Comparison of ENCODE assay signal across 17 cellular contexts in genomic region chr14:77313374-77313773, GRCh38. TPM values are rescaled to one million over a fixed set of nuclear protein-coding genes. Genes with fewer than 3 reads are reported as not detected.
A peak's percentile ranks its signal among the peaks of the same experiment; 100 is the strongest.
DNase-seq lines count a peak whose midpoint lies in the region; ATAC-seq, FAIRE-seq and TF ChIP-seq lines count a peak whose summit lies in the region.
"Had no signal": no experiment of that assay in that cellular context is flagged by ENCODE, and none has a peak within 500 bp of the region (broad histone marks: within the 10 kb centered on the region; RNA-seq: fewer than 3 reads in every experiment).

No MANE protein-coding gene starts in this region.

- H3K36me3 Mint-ChIP-seq in Caco-2 (ENCODE audit: insufficient read depth, unreplicated experiment): no peaks in the 10 kb centered on the region
- H3K36me3 Mint-ChIP-seq in WTC11: no peaks in the 10 kb centered on the region

- H3K9me3 Mint-ChIP-seq in Caco-2 (ENCODE audit: unreplicated experiment): no peaks in the 10 kb centered on the region
- no peaks in the 10 kb centered on the region for H3K9me3 Mint-ChIP-seq in WTC11
- H3K9me3 Mint-ChIP-seq: activated CD8-positive, alpha-beta T cell treated with anti-CD3 and anti-CD28 coated beads for 36 hours had no signal

- H3K27me3 ChIP-seq in Caco-2 (replicated peaks; ENCODE audit: control insufficient read depth, insufficient read depth, low read length) (no peaks in the 10 kb centered on the region), skeletal muscle tissue (ENCODE audit: control insufficient read depth in 3 of 3, insufficient read depth in 3 of 3, low read length in 3 of 3) (no peaks in the 10 kb centered on the region), SJCRH30 (no peaks in the 10 kb centered on the region)
- H3K27me3 ChIP-seq: upper lobe of left lung had no signal

- no peak overlapping the region for H3K4me3 Mint-ChIP-seq in Caco-2 (ENCODE audit: unreplicated experiment)
- H3K4me3 Mint-ChIP-seq in WTC11: no peak overlapping the region
- H3K4me3 Mint-ChIP-seq: activated CD8-positive, alpha-beta T cell treated with anti-CD3 and anti-CD28 coated beads for 36 hours had no signal

- H3K4me1 Mint-ChIP-seq in Caco-2 (ENCODE audit: low read depth, unreplicated experiment) (peaks cover 9% of the 10 kb centered on the region), WTC11 (peaks cover 34% of the 10 kb centered on the region)

- H3K4me3 ChIP-seq in Caco-2 (ENCODE audit: low read depth, low read length) (no peak overlapping the region), fibroblast of villous mesenchyme (ENCODE audit: low read depth, low read length) (no peak overlapping the region), skeletal muscle tissue (ENCODE audit: low read length in 3 of 3) (no peak overlapping the region), SJCRH30 (no peak overlapping the region)
- H3K4me3 ChIP-seq: mucosa of descending colon, SK-N-MC, upper lobe of left lung had no signal

- H3K9ac ChIP-seq in skeletal muscle tissue (ENCODE audit: low read depth in 1 of 3, low read length in 3 of 3): no peak overlapping the region

- intact Hi-C loops in Caco-2 (cut with micrococcal nuclease; ENCODE audit: unreplicated experiment): no loop called here

- no TSS peak for BruUV-seq in Caco-2 (replicated peaks; lab: Mats Ljungman, UMichigan)

- FAIRE-seq in frontal cortex (lab: Jason Lieb, UNC): no peak
- FAIRE-seq: GM12891, HepG2, islet of Langerhans, TTC549 had no signal

- ATAC-seq in WTC11 (no peak), HG03565 (IDR thresholded peaks at IDR 0.05; ENCODE audit: unreplicated experiment) (no peak), GM21390 (IDR thresholded peaks at IDR 0.05; ENCODE audit: unreplicated experiment) (no peak)
- ATAC-seq: activated CD8-positive, alpha-beta T cell treated with anti-CD3 and anti-CD28 coated beads for 36 hours; HepG2 had no signal

- H3K27ac ChIP-seq in skeletal muscle tissue (ENCODE audit: low read depth, low read length) (peak overlapping the region; percentile 59), SJCRH30 (no peak overlapping the region)
- H3K27ac ChIP-seq: SK-N-MC, upper lobe of left lung had no signal

- no peak for DNase-seq in Caco-2
- DNase-seq in WTC11 (ENCODE audit: low spot score): no peak
- DNase-seq in fibroblast of villous mesenchyme (ENCODE audit: low read depth): peak; percentile 38
- no peak for DNase-seq in SJCRH30
- DNase-seq in frontal cortex (ENCODE audit: low spot score in 2 of 2): no peak
- DNase-seq: activated CD8-positive, alpha-beta T cell treated with anti-CD3 and anti-CD28 coated beads for 36 hours; activated effector memory CD4-positive, alpha-beta T cell treated with Interleukin-2 at 50 U/mL for 16 hours; mucosa of descending colon; upper lobe of left lung had no signal

- no peaks in the 10 kb centered on the region for H3K27me3 Mint-ChIP-seq in Caco-2 (ENCODE audit: insufficient read depth, unreplicated experiment)
- H3K27me3 Mint-ChIP-seq in WTC11 (ENCODE audit: low read depth): no peaks in the 10 kb centered on the region
- H3K27me3 Mint-ChIP-seq: activated CD8-positive, alpha-beta T cell treated with anti-CD3 and anti-CD28 coated beads for 36 hours had no signal

- H3K4me1 ChIP-seq in Caco-2 (peaks cover 34% of the 10 kb centered on the region), skeletal muscle tissue (ENCODE audit: control insufficient read depth in 3 of 3, insufficient read depth in 3 of 3, low read length in 3 of 3) (peaks cover 47 to 60% (median 59%) of the 10 kb centered on the region in 3 donors), SJCRH30 (peaks cover 56% of the 10 kb centered on the region)

- H3K36me3 ChIP-seq in Caco-2 (ENCODE audit: control insufficient read depth, insufficient read depth, low read length) (no peaks in the 10 kb centered on the region), skeletal muscle tissue (ENCODE audit: control insufficient read depth in 3 of 3, insufficient read depth in 3 of 3, low read length in 3 of 3) (no peaks in the 10 kb centered on the region), SJCRH30 (0 out of 2 replicates have a peak, but pooled peaks cover 4% of the 10 kb centered on the region)
- H3K36me3 ChIP-seq: upper lobe of left lung had no signal

- H3K27ac Mint-ChIP-seq in Caco-2 (ENCODE audit: unreplicated experiment) (peak overlapping the region; percentile 61), WTC11 (peak overlapping the region; percentile 97)
- H3K27ac Mint-ChIP-seq: activated CD8-positive, alpha-beta T cell treated with anti-CD3 and anti-CD28 coated beads for 36 hours had no signal

- TF ChIP-seq CTCF in Caco-2 (IDR thresholded peaks at IDR 0.05; ENCODE audit: insufficient read depth in 1 of 2, low read depth in 1 of 2, low read length in 1 of 2, severe bottlenecking in 1 of 2, unreplicated experiment in 1 of 2) (no peak), WTC11 (IDR thresholded peaks at IDR 0.05) (no peak), fibroblast of villous mesenchyme (IDR thresholded peaks at IDR 0.05; ENCODE audit: insufficient read depth, low read depth, low read length) (no peak)

- POLR2A ChIA-PET in Caco-2 (lab: Charles Lee): no interaction called here
- POLR2A ChIA-PET in WTC11 (lab: Charles Lee): no interaction called here

- CTCF ChIA-PET in Caco-2 (lab: Charles Lee) (interaction anchor here (2.2 kb wide), 1 partner anchor 10 kb away, joined by 9 read pairs; no protein-coding TSS in a partner anchor), WTC11 (lab: Charles Lee) (interaction anchor here (1.1 to 1.8 kb wide), 4 partner anchors 12 to 162 kb away, joined by 3 to 12 read pairs (median 4); partner anchors contain the start of genes SAMD15 and TMED8)

- H3K9me3 ChIP-seq in Caco-2: no peaks in the 10 kb centered on the region
- H3K9me3 ChIP-seq in skeletal muscle tissue (ENCODE audit: control insufficient read depth in 3 of 3, low read length in 3 of 3): no peaks in the 10 kb centered on the region
- no peaks in the 10 kb centered on the region for H3K9me3 ChIP-seq in SJCRH30 (replicated peaks)
- H3K9me3 ChIP-seq: mucosa of descending colon, upper lobe of left lung had no signal

TF ChIP-seq in WTC11, 78 proteins besides CTCF, POLR2A, EP300 and RAD21 (continues in another document):
- no peak for TF ChIP-seq FOXJ3 (CRISPR knock-in tag; IDR thresholded peaks at IDR 0.05; ENCODE audit: borderline replicate concordance)
- TF ChIP-seq RELA (CRISPR knock-in tag; IDR thresholded peaks at IDR 0.05; ENCODE audit: borderline replicate concordance): no peak
- no peak for TF ChIP-seq PRDM15 (CRISPR knock-in tag; IDR thresholded peaks at IDR 0.05)
- TF ChIP-seq ATF3 (CRISPR knock-in tag; conservative IDR thresholded peaks at IDR 0.05): no peak
- no peak for TF ChIP-seq NR3C1 (CRISPR knock-in tag; conservative IDR thresholded peaks at IDR 0.05; ENCODE audit: low read depth)

RNA-seq across cellular contexts. Expression of gene POMT2, which starts 7.3 kb away (rescaled TPM):
- 30.4 and 36.9 TPM in 2 replicates for total RNA-seq in Caco-2 (2022)
- total RNA-seq in WTC11 (2021): 31.3 to 38.7 TPM (median 35.2 TPM) in 3 replicates
- total RNA-seq in fibroblast of villous mesenchyme: 17.7 and 18.1 TPM in 2 replicates
- total RNA-seq in skeletal muscle tissue: 14.6 TPM
- total RNA-seq in SJCRH30 (2014; rRNA removed; shearing (Covaris generic)): 27.0 and 30.2 TPM in 2 replicates
- 14.3 TPM for total RNA-seq in frontal cortex

RNA-seq across cellular contexts. Expression of gene GSTZ1, which starts 7.5 kb away (rescaled TPM):
- total RNA-seq in Caco-2 (2022) (16.9 and 17.0 TPM in 2 replicates), WTC11 (2021) (35.6 to 40.2 TPM (median 38.2 TPM) in 3 replicates), fibroblast of villous mesenchyme (22.0 and 37.4 TPM in 2 replicates), skeletal muscle tissue (25.1 TPM), frontal cortex (3.3 TPM)
- 10.3 and 14.3 TPM in 2 replicates for total RNA-seq in SJCRH30 (2014; rRNA removed; shearing (Covaris generic))

RNA-seq across cellular contexts. Expression of gene NGB, which starts 42.4 kb away (rescaled TPM):
- total RNA-seq in Caco-2 (2022) (not detected in 2 replicates), WTC11 (2021) (0.14 to 0.46 TPM (median 0.33 TPM) in 3 replicates), fibroblast of villous mesenchyme (not detected in 2 replicates), skeletal muscle tissue (not detected), frontal cortex (4.9 TPM)
- total RNA-seq in SJCRH30 (2014; rRNA removed; shearing (Covaris generic)): not detected in 2 replicates
- total RNA-seq: activated CD8-positive, alpha-beta T cell treated with anti-CD3 and anti-CD28 coated beads for 36 hours; HepG2 had no signal
